In the genomic region with DNA sequence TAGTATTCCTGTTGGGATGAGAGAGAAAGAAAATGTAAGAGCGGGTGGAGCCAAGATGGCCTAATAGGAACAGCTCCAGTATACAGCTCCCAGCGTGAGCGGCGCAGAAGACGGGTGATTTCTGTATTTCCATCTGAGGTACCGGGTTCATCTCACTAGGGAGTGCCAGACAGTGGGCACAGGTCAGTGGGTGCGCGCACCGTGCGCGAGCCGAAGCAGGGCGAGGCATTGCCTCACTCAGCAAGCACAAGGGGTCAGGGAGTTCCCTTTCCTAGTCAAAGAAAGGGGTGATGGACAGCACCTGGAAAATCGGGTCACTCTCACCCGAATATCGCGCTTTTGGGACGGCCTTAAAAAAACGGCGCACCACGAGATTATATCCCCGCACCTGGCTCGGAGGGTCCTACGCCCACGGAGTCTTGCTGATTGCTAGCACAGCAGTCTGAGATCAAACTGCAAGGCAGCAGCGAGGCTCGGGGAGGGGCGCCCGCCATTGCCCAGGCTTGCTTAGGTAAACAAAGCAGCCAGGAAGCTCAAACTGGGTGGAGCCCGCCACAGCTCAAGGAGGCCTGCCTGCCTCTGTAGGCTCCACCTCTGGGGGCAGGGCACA, we compare ENCODE assay signal across 8 cellular contexts.
DNase-seq lines count a peak whose midpoint lies in the region; ATAC-seq, FAIRE-seq and TF ChIP-seq lines count a peak whose summit lies in the region.
"Not testable (repeated sequence)": the region's sequence is repeated elsewhere in the genome, so short reads cannot be mapped to it uniquely, and the experiment has no call there.

No MANE protein-coding gene starts in this region.

- TF ChIP-seq EP300 in A549 (IDR thresholded peaks at IDR 0.05), result not testable (repeated sequence)

- in situ Hi-C loops in astrocyte of the cerebellum (cut with HindIII; ENCODE audit: low sequenced_read_pairs), result not testable (repeated sequence)

- TF ChIP-seq POLR2A in A549 (IDR thresholded peaks at IDR 0.05; ENCODE audit: low read length), result not testable (repeated sequence)

- CTCF ChIA-PET in A549 (lab: Yijun Ruan, JAX); activated CD4-positive, alpha-beta T cell treated with anti-CD3 and anti-CD28 coated beads, Interleukin-2, amount 10 ng/mL, durations not matched to agents 7 days and 5 days (lab: Charles Lee): not testable (repeated sequence)

- H3K4me2 ChIP-seq in A549, result peak overlapping the region; percentile 91

- H3K36me3 Mint-ChIP-seq in activated CD4-positive, alpha-beta T cell treated with anti-CD3 and anti-CD28 coated beads, Interleukin-2, amount 10 ng/mL, durations not matched to agents 7 days and 5 days (ENCODE audit: low read depth); memory B cell: not testable (repeated sequence)

- not testable (repeated sequence) for H3K27me3 ChIP-seq in foreskin keratinocyte

- H3K4me3 Mint-ChIP-seq in activated CD4-positive, alpha-beta T cell treated with anti-CD3 and anti-CD28 coated beads, Interleukin-2, amount 10 ng/mL, durations not matched to agents 7 days and 5 days, result peak overlapping the region; percentile 69
- peak overlapping the region; percentile 73 for H3K4me3 Mint-ChIP-seq in memory B cell

- not testable (repeated sequence) for TF ChIP-seq RAD21 in A549 (conservative IDR thresholded peaks at IDR 0.05 in 1 of 2, IDR thresholded peaks at IDR 0.05 in 1 of 2)

- H3K27me3 Mint-ChIP-seq in activated CD4-positive, alpha-beta T cell treated with anti-CD3 and anti-CD28 coated beads, Interleukin-2, amount 10 ng/mL, durations not matched to agents 7 days and 5 days; memory B cell: not testable (repeated sequence)

- H3K9me3 ChIP-seq in A549, result not testable (repeated sequence)

- H3K27ac ChIP-seq in A549 (peak overlapping the region; percentile 87 to 90), foreskin keratinocyte (peak overlapping the region; percentile 75)

- not testable (repeated sequence) for FAIRE-seq in A549 (lab: Jason Lieb, UNC)

- not testable (repeated sequence) for H3K9me3 Mint-ChIP-seq in activated CD4-positive, alpha-beta T cell treated with anti-CD3 and anti-CD28 coated beads, Interleukin-2, amount 10 ng/mL, durations not matched to agents 7 days and 5 days; memory B cell

- H3K4me1 ChIP-seq in A549, result peaks cover 10% of the 10 kb centered on the region
- H3K4me1 ChIP-seq in foreskin keratinocyte, result not testable (repeated sequence)

- H3K4me3 ChIP-seq in A549 (peak overlapping the region; percentile 53), astrocyte of the cerebellum (ENCODE audit: low read depth, low read length) (peak overlapping the region; percentile 20)

- not testable (repeated sequence) for TF ChIP-seq CTCF in A549 (IDR thresholded peaks at IDR 0.05); astrocyte of the cerebellum (IDR thresholded peaks at IDR 0.05; ENCODE audit: low read depth, low read length, missing control alignments); foreskin keratinocyte (conservative IDR thresholded peaks at IDR 0.05)

- H3K4me1 Mint-ChIP-seq in activated CD4-positive, alpha-beta T cell treated with anti-CD3 and anti-CD28 coated beads, Interleukin-2, amount 10 ng/mL, durations not matched to agents 7 days and 5 days; memory B cell: not testable (repeated sequence)

- WGBS in A549 (ENCODE audit: missing lambda C conversion rate), result 3% methylated on average over 17 of the region's 30 CpGs

- peak in 1 of 2 experiments; percentile 68 for DNase-seq in A549 (ENCODE audit: low read depth in 1 of 2, low spot score in 1 of 2)
- peak; percentile 3 for DNase-seq in HK-2 (ENCODE audit: unreplicated experiment)
- DNase-seq in NCI-H524 (lab: John Stamatoyannopoulos, UW), result peak; percentile 1 to 24
- DNase-seq in activated CD4-positive, alpha-beta T cell treated with anti-CD3 and anti-CD28 coated beads, Interleukin-2, amount 10 ng/mL, durations not matched to agents 7 days and 5 days; astrocyte of the cerebellum (ENCODE audit: low read depth): not testable (repeated sequence)
- DNase-seq in foreskin keratinocyte, result peak in 1 of 2 donors; percentile 27
- peak in 1 of 2 donors; percentile 16 for DNase-seq in memory B cell (ENCODE audit: low spot score in 2 of 2)
- DNase-seq in stimulated activated CD4-positive, alpha-beta T cell treated with anti-CD3 and anti-CD28 coated beads, Interleukin-12 subunit alpha, Interleukin-12 subunit beta, amount 100 ng/mL, for 4 hours, result peak; percentile 3

- peak; percentile 91 to 95; a peak in 5 of 6 replicates for ATAC-seq in A549
- ATAC-seq in foreskin keratinocyte, result peak; percentile 70
- not testable (repeated sequence) for ATAC-seq in memory B cell (ENCODE audit: low read depth)

- peak overlapping the region; percentile 82 for H3K27ac Mint-ChIP-seq in activated CD4-positive, alpha-beta T cell treated with anti-CD3 and anti-CD28 coated beads, Interleukin-2, amount 10 ng/mL, durations not matched to agents 7 days and 5 days
- not testable (repeated sequence) for H3K27ac Mint-ChIP-seq in memory B cell

- POLR2A ChIA-PET in A549 (lab: Yijun Ruan, JAX); activated CD4-positive, alpha-beta T cell treated with anti-CD3 and anti-CD28 coated beads, Interleukin-2, amount 10 ng/mL, durations not matched to agents 7 days and 5 days (lab: Charles Lee): not testable (repeated sequence)

TF ChIP-seq in A549, 52 proteins besides CTCF, POLR2A, EP300 and RAD21:
- TF ChIP-seq, protein P1, sequence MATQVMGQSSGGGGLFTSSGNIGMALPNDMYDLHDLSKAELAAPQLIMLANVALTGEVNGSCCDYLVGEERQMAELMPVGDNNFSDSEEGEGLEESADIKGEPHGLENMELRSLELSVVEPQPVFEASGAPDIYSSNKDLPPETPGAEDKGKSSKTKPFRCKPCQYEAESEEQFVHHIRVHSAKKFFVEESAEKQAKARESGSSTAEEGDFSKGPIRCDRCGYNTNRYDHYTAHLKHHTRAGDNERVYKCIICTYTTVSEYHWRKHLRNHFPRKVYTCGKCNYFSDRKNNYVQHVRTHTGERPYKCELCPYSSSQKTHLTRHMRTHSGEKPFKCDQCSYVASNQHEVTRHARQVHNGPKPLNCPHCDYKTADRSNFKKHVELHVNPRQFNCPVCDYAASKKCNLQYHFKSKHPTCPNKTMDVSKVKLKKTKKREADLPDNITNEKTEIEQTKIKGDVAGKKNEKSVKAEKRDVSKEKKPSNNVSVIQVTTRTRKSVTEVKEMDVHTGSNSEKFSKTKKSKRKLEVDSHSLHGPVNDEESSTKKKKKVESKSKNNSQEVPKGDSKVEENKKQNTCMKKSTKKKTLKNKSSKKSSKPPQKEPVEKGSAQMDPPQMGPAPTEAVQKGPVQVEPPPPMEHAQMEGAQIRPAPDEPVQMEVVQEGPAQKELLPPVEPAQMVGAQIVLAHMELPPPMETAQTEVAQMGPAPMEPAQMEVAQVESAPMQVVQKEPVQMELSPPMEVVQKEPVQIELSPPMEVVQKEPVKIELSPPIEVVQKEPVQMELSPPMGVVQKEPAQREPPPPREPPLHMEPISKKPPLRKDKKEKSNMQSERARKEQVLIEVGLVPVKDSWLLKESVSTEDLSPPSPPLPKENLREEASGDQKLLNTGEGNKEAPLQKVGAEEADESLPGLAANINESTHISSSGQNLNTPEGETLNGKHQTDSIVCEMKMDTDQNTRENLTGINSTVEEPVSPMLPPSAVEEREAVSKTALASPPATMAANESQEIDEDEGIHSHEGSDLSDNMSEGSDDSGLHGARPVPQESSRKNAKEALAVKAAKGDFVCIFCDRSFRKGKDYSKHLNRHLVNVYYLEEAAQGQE (IDR thresholded peaks at IDR 0.05), result 0 out of 2 replicates have a peak, but pooled peaks have one; percentile 26
